ENCODE assay signal across 19 cellular contexts in the genomic region with DNA sequence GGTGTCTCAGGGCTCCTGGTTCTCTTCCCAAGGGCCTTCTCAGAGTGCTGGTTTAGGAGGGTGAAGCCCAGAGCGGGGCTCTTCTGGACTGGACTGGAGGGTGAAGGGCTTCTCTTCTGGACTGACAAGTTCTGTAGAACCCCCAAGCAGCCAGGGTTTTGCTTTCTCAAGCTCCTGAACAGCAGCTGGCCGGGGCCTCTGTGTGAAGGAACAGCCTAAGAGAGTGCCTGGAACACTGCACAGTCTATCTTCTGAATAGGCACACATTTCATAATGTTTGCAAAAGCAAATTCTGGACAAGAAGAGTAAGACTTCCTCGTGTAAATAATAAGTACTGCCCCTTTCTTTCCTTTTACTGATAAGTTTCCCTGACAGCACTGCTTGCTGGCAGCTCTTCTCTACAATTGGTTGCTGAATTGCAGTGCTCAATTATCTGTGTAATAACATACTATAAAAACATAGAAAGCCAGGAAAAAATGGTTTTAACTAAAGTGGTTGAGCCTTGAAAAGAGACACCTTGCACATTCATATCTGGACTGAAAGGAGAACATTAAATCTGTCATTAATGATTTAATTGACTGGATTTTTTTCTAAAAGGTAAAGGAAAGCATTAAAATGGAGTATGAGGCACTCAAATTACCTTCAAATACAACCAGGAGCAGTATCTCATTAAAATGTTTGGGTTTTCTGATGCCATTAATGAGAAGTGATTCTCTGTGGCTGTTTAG. TPM values are rescaled to one million over a fixed set of nuclear protein-coding genes. Genes with fewer than 3 reads are reported as not detected.
A peak's percentile ranks its signal among the peaks of the same experiment; 100 is the strongest.
DNase-seq lines count a peak whose midpoint lies in the region; ATAC-seq and TF ChIP-seq lines count a peak whose summit lies in the region.
"Had no signal": no experiment of that assay in that cellular context is flagged by ENCODE, and none has a peak within 500 bp of the region (broad histone marks: within the 10 kb centered on the region; RNA-seq: fewer than 3 reads in every experiment).

No MANE protein-coding gene starts in this region.

- no peak for DNase-seq in activated naive CD4-positive, alpha-beta T cell treated with anti-CD3 and anti-CD28 coated beads for 36 hours
- DNase-seq in activated naive CD4-positive, alpha-beta T cell (lab: John Stamatoyannopoulos, UW): no peak
- DNase-seq in NCI-H146 treated with DMSO at 0.1 percent for 48 hours (lab: John Stamatoyannopoulos, UW; ENCODE audit: unreplicated experiment): peak; percentile 10
- DNase-seq in heart right ventricle: no peak
- peak; percentile 42 to 50 for DNase-seq in thyroid gland
- no peak for DNase-seq in epidermal melanocyte (ENCODE audit: insufficient read length, low spot score)
- no peak for DNase-seq in suprapubic skin (ENCODE audit: low spot score in 2 of 2)
- DNase-seq: activated T-cell treated with anti-CD3 and anti-CD28 coated beads, Interleukin-2, amount 50 U/mL, for 48 hours; erythroblast; head of caudate nucleus; IMR-90; NCI-H1092; NCI-H345; nephron progenitor cell; sigmoid colon; stimulated activated CD4-positive, alpha-beta T cell treated with anti-CD3 and anti-CD28 coated beads, Interleukin-4, amount 100 ng/mL, for 1 hour; T-cell had no signal

- TF ChIP-seq POLR2A in thyroid gland (IDR thresholded peaks at IDR 0.05) (no peak), suprapubic skin (IDR thresholded peaks at IDR 0.05) (no peak)

- no peak overlapping the region for H3K4me3 Mint-ChIP-seq in activated naive CD4-positive, alpha-beta T cell treated with anti-CD3 and anti-CD28 coated beads for 36 hours
- H3K4me3 Mint-ChIP-seq: nephron progenitor cell had no signal

- peaks cover 4 to 75% (median 27%) of the 10 kb centered on the region in 9 donors for H3K4me1 ChIP-seq in heart right ventricle
- peaks cover 8 to 12% of the 10 kb centered on the region in 2 donors for H3K4me1 ChIP-seq in thyroid gland
- no peaks in the 10 kb centered on the region for H3K4me1 ChIP-seq in suprapubic skin
- H3K4me1 ChIP-seq: sigmoid colon had no signal

- H3K27me3 ChIP-seq in heart right ventricle: no peaks in the 10 kb centered on the region
- H3K27me3 ChIP-seq in thyroid gland: no peaks in the 10 kb centered on the region
- no peaks in the 10 kb centered on the region for H3K27me3 ChIP-seq in suprapubic skin
- H3K27me3 ChIP-seq: sigmoid colon had no signal

- no peak for TF ChIP-seq CTCF in heart right ventricle (IDR thresholded peaks at IDR 0.05)
- no peak for TF ChIP-seq CTCF in thyroid gland (IDR thresholded peaks at IDR 0.05)
- no peak for TF ChIP-seq CTCF in suprapubic skin (IDR thresholded peaks at IDR 0.05)

- ATAC-seq in heart right ventricle (peak in 6 of 8 donors; percentile 14 to 63 (median 40)), GM21786 (IDR thresholded peaks at IDR 0.05; ENCODE audit: unreplicated experiment) (no peak)
- ATAC-seq: T-cell had no signal

- H3K27ac ChIP-seq in heart right ventricle (peak overlapping the region in 5 of 10 donors; percentile 1 to 42 (median 31)), thyroid gland (no peak overlapping the region), suprapubic skin (no peak overlapping the region)
- H3K27ac ChIP-seq: sigmoid colon had no signal

- H3K27ac Mint-ChIP-seq in activated naive CD4-positive, alpha-beta T cell treated with anti-CD3 and anti-CD28 coated beads for 36 hours: peak overlapping the region; percentile 9
- H3K27ac Mint-ChIP-seq: nephron progenitor cell, T-cell had no signal

- no peak for TF ChIP-seq EP300 in suprapubic skin (IDR thresholded peaks at IDR 0.05)

- no peak overlapping the region for H3K4me3 ChIP-seq in heart right ventricle
- H3K4me3 ChIP-seq in thyroid gland (replicated peaks in 1 of 3): no peak overlapping the region
- H3K4me3 ChIP-seq in suprapubic skin: no peak overlapping the region
- H3K4me3 ChIP-seq: sigmoid colon had no signal

- H3K36me3 ChIP-seq in heart right ventricle: no peaks in the 10 kb centered on the region
- no peaks in the 10 kb centered on the region for H3K36me3 ChIP-seq in thyroid gland
- no peaks in the 10 kb centered on the region for H3K36me3 ChIP-seq in suprapubic skin
- H3K36me3 ChIP-seq: sigmoid colon had no signal

- peaks cover 19% of the 10 kb centered on the region for H3K4me1 Mint-ChIP-seq in activated naive CD4-positive, alpha-beta T cell treated with anti-CD3 and anti-CD28 coated beads for 36 hours (ENCODE audit: low read depth)

- peaks cover 17% of the 10 kb centered on the region for H3K27me3 Mint-ChIP-seq in activated naive CD4-positive, alpha-beta T cell treated with anti-CD3 and anti-CD28 coated beads for 36 hours (ENCODE audit: low read depth)

- H3K9me3 ChIP-seq in heart right ventricle (no peaks in the 10 kb centered on the region), thyroid gland (no peaks in the 10 kb centered on the region), suprapubic skin (no peaks in the 10 kb centered on the region)
- H3K9me3 ChIP-seq: sigmoid colon had no signal

- H3K36me3 Mint-ChIP-seq in activated naive CD4-positive, alpha-beta T cell treated with anti-CD3 and anti-CD28 coated beads for 36 hours (ENCODE audit: low read depth): no peaks in the 10 kb centered on the region
- H3K36me3 Mint-ChIP-seq: T-cell had no signal

- CTCF ChIA-PET in activated naive CD4-positive, alpha-beta T cell treated with anti-CD3 and anti-CD28 coated beads for 36 hours (lab: Charles Lee): no interaction called here

- WGBS in heart right ventricle, 2 donors: 48 to 52% methylated on average over 3 of the region's 3 CpGs
- WGBS in thyroid gland, 2 donors: 24 to 36% methylated on average over 2 to 3 of the region's 3 CpGs
- 67% methylated on average over 3 of the region's 3 CpGs for WGBS in suprapubic skin

- H3K9me3 Mint-ChIP-seq in activated naive CD4-positive, alpha-beta T cell treated with anti-CD3 and anti-CD28 coated beads for 36 hours: no peaks in the 10 kb centered on the region
- H3K9me3 Mint-ChIP-seq: nephron progenitor cell, T-cell had no signal

- intact Hi-C loops in activated naive CD4-positive, alpha-beta T cell treated with anti-CD3 and anti-CD28 coated beads for 36 hours (cut with micrococcal nuclease): loop anchor here (1.0 kb wide), 1 partner anchor 62 kb away; no protein-coding TSS in a partner anchor
- intact Hi-C loops in heart right ventricle (cut with DNase I) (no loop called here), thyroid gland (cut with DNase I) (no loop called here)

RNA-seq across cellular contexts. Expression of a gene that starts 20.5 kb away (rescaled TPM):
- total RNA-seq in activated naive CD4-positive, alpha-beta T cell treated with anti-CD3 and anti-CD28 coated beads for 36 hours: 10 to 100 TPM; 27.7 to 28.8 TPM
- total RNA-seq in heart right ventricle (10 to 100 TPM; 58.7 to 93.3 (median 78.4) TPM), thyroid gland (10 to 100 TPM; 20.2 to 38.3 (median 24.4) TPM), suprapubic skin (100 to 1,000 TPM in 2 of 4 donors, 10 to 100 TPM in 2; 79.2 to 144 (median 98.1) TPM)
- 10 to 100 TPM; 29.6 to 47.9 TPM for polyA plus RNA-seq in heart right ventricle
- total RNA-seq: G401 had no signal

Comparison
In these comparisons a context has a peak if more than half of its experiments do, and no peak if none do; other contexts are left out.
1. DNase-seq: peak in NCI-H146 treated with DMSO at 0.1 percent for 48 hours (single experiment) and thyroid gland (2 of 2); none in activated naive CD4-positive, alpha-beta T cell treated with anti-CD3 and anti-CD28 coated beads for 36 hours (single experiment), activated naive CD4-positive, alpha-beta T cell (0 of 4), heart right ventricle (0 of 2), epidermal melanocyte (single experiment) and suprapubic skin (0 of 2).